In genomic region chr10:33126118-33126517, GRCh38 we compare ENCODE assay signal across 9 cellular contexts.
DNase-seq lines count a peak whose midpoint lies in the region; ATAC-seq and TF ChIP-seq lines count a peak whose summit lies in the region.
"Had no signal": no experiment of that assay in that cellular context is flagged by ENCODE, and none has a peak within 500 bp of the region (broad histone marks: within the 10 kb centered on the region; RNA-seq: fewer than 3 reads in every experiment).

No MANE protein-coding gene starts in this region.

- H3K79me2 ChIP-seq in smooth muscle cell (ENCODE audit: low read depth), result no peaks in the 10 kb centered on the region

- H3K4me1 ChIP-seq in esophagus (ENCODE audit: control insufficient read depth in 2 of 2, insufficient read depth in 2 of 2, low read length in 1 of 2) (peaks cover 0 to 13% of the 10 kb centered on the region in 2 donors), smooth muscle cell (ENCODE audit: low read depth) (peaks cover 12% of the 10 kb centered on the region)

- H3K4me2 ChIP-seq in smooth muscle cell, result peak overlapping the region; percentile 48

- H3F3A ChIP-seq in smooth muscle cell (ENCODE audit: low read depth), result peaks cover 18% of the 10 kb centered on the region

- no peak for ATAC-seq in GM18519 (IDR thresholded peaks at IDR 0.05; ENCODE audit: low FRiP score, unreplicated experiment)
- ATAC-seq in HG03432 (IDR thresholded peaks at IDR 0.05; ENCODE audit: unreplicated experiment), result no peak

- no peak for TF ChIP-seq CTCF in smooth muscle cell (IDR thresholded peaks at IDR 0.05; ENCODE audit: borderline replicate concordance, insufficient read depth, poor library complexity, severe bottlenecking)

- H3K9me3 ChIP-seq in esophagus (ENCODE audit: control insufficient read depth in 2 of 2, insufficient read depth in 1 of 2, low read depth in 1 of 2, low read length in 1 of 2), result no peaks in the 10 kb centered on the region
- H3K9me3 ChIP-seq in smooth muscle cell (replicated peaks; ENCODE audit: low read depth), result no peaks in the 10 kb centered on the region

- DNase-seq in HT1080 (ENCODE audit: low read depth), result peak; percentile 76
- DNase-seq in UCSD-AML1 (lab: John Stamatoyannopoulos, UW; ENCODE audit: unreplicated experiment), result peak; percentile 65
- DNase-seq in smooth muscle cell (lab: John Stamatoyannopoulos, UW; ENCODE audit: unreplicated experiment), result no peak
- no peak for DNase-seq in SW 1271 (lab: John Stamatoyannopoulos, UW)
- DNase-seq: amygdala, NCI-H2171 treated with DMSO at 0.1 percent for 48 hours had no signal

- H3K9ac ChIP-seq in smooth muscle cell (ENCODE audit: low read depth), result peak overlapping the region; percentile 44

- WGBS in esophagus, 2 donors, result 38 to 42% methylated on average over 7 of the region's 7 CpGs
- 31% methylated on average over 7 of the region's 7 CpGs for WGBS in smooth muscle cell (ENCODE audit: low lambda C conversion rate)

- H3K27me3 ChIP-seq in esophagus (ENCODE audit: control insufficient read depth in 1 of 2, insufficient read depth in 2 of 2, low read length in 2 of 2) (no peaks in the 10 kb centered on the region), smooth muscle cell (ENCODE audit: low read depth) (no peaks in the 10 kb centered on the region)

- H3K27ac ChIP-seq in esophagus (ENCODE audit: low read depth in 2 of 2, low read length in 1 of 2), result peak overlapping the region; percentile 80 to 84
- peak overlapping the region; percentile 94 for H3K27ac ChIP-seq in smooth muscle cell (ENCODE audit: low read depth)

- H3K4me3 ChIP-seq in esophagus (ENCODE audit: low read depth in 1 of 2, low read length in 2 of 2) (no peak overlapping the region), smooth muscle cell (no peak overlapping the region)

- peak overlapping the region; percentile 66 for H2AFZ ChIP-seq in smooth muscle cell (ENCODE audit: low read depth)

- H4K20me1 ChIP-seq in smooth muscle cell (ENCODE audit: low read depth), result no peaks in the 10 kb centered on the region

- H3K36me3 ChIP-seq in esophagus (ENCODE audit: control insufficient read depth in 2 of 2, insufficient read depth in 2 of 2, low read length in 1 of 2), result no peaks in the 10 kb centered on the region
- no peaks in the 10 kb centered on the region for H3K36me3 ChIP-seq in smooth muscle cell (ENCODE audit: low read depth)

Comparison
In these comparisons a context has a peak if more than half of its experiments do, and no peak if none do; other contexts are left out.
1. DNase-seq: peak in HT1080 (single experiment) and UCSD-AML1 (single experiment); none in smooth muscle cell (single experiment) and SW 1271 (0 of 2).